Comparison of ENCODE assay signal across 11 cellular contexts in genomic region chr1:4770713-4771112, GRCh38.
"Had no signal": no experiment of that assay in that cellular context is flagged by ENCODE, and none has a peak within 500 bp of the region (broad histone marks: within the 10 kb centered on the region; RNA-seq: fewer than 3 reads in every experiment).

No MANE protein-coding gene starts in this region.

- H3K36me3 ChIP-seq: HAP-1 had no signal

- H3K4me2 ChIP-seq: GM23338 had no signal

- ATAC-seq: GM23338, HCT116 had no signal

- DNase-seq: GM23248, GOT3, H7, H9, HCEC 1CT, HFFc6 had no signal

- FAIRE-seq: H1, H54 had no signal

- H3K9ac ChIP-seq: GM23248 had no signal

- H3K9me3 Mint-ChIP-seq: GM23338, H9 had no signal

- H2AFZ ChIP-seq: GM23248, GM23338 had no signal

- H3K4me1 ChIP-seq: HAP-1 had no signal

- H3K27ac ChIP-seq: GM23248 had no signal

- H3K27ac Mint-ChIP-seq: GM23338, HFFc6 had no signal

- H3K4me3 ChIP-seq: GM23248, GM23338, HAP-1 had no signal

- H3K9me3 ChIP-seq: HAP-1 had no signal

- H3K4me3 Mint-ChIP-seq: GM23338, H9, HFFc6 had no signal
